ENCODE assay signal across 18 cellular contexts in genomic region chr1:51960262-51960661, GRCh38. TPM values are rescaled to one million over a fixed set of nuclear protein-coding genes. Genes with fewer than 3 reads are reported as not detected.
DNase-seq lines count a peak whose midpoint lies in the region; ATAC-seq and TF ChIP-seq lines count a peak whose summit lies in the region.
"Had no signal": no experiment of that assay in that cellular context is flagged by ENCODE, and none has a peak within 500 bp of the region (broad histone marks: within the 10 kb centered on the region; RNA-seq: fewer than 3 reads in every experiment).

No MANE protein-coding gene starts in this region.

- H3K27me3 Mint-ChIP-seq in T-cell = peaks cover 4 to 7% of the 10 kb centered on the region in 2 donors

- no peak overlapping the region for H2AK5ac ChIP-seq in trophoblast cell (ENCODE audit: low read length)

- DNase-seq in DMS53 (lab: John Stamatoyannopoulos, UW) = peak; percentile 59
- DNase-seq in DMS53 treated with DMSO at 0.1 percent for 48 hours (lab: John Stamatoyannopoulos, UW; ENCODE audit: unreplicated experiment) = no peak
- peak; percentile 83 for DNase-seq in NCI-H2171 treated with DMSO at 0.1 percent for 48 hours (lab: John Stamatoyannopoulos, UW)
- DNase-seq in amniotic epithelial cell (ENCODE audit: low read depth) = peak; percentile 78
- peak; percentile 58 to 75 for DNase-seq in trophoblast cell
- no peak for DNase-seq in T-cell
- no peak for DNase-seq in OCI-LY7 (ENCODE audit: low spot score)
- no peak for DNase-seq in aorta
- DNase-seq: 8988T; activated CD4-positive, alpha-beta T cell treated with anti-CD3 and anti-CD28 coated beads, Interleukin-2, amount 50 U/mL, for 1 hour; activated T-cell treated with anti-CD3 and anti-CD28 coated beads, Interleukin-2, amount 50 U/mL, for 1 hour; effector memory CD4-positive, alpha-beta T cell; left ventricle myocardium superior; NCI-H774; SHP77 treated with DMSO at 0.1 percent for 48 hours; T-helper 9 cell had no signal

- H2BK12ac ChIP-seq in trophoblast cell (ENCODE audit: low read length) = no peak overlapping the region

- no peak overlapping the region for H4K12ac ChIP-seq in trophoblast cell (ENCODE audit: low read depth, low read length)

- no peaks in the 10 kb centered on the region for H4K20me1 ChIP-seq in OCI-LY7 (ENCODE audit: insufficient read depth, low read length)

- intact Hi-C loops in OCI-LY7 (cut with micrococcal nuclease; ENCODE audit: unreplicated experiment) (no loop called here), aorta (cut with DNase I) (no loop called here)

- H3K27ac Mint-ChIP-seq in T-cell = no peak overlapping the region
- H3K27ac Mint-ChIP-seq: activated naive CD8-positive, alpha-beta T cell had no signal

- H3K79me2 ChIP-seq in trophoblast cell (ENCODE audit: control insufficient read depth, insufficient read depth, low read length, poor library complexity) = no peaks in the 10 kb centered on the region
- H3K79me2 ChIP-seq in OCI-LY7 (ENCODE audit: insufficient read depth, low read depth, low read length) = no peaks in the 10 kb centered on the region

- no peak overlapping the region for H3K4me3 Mint-ChIP-seq in T-cell
- H3K4me3 Mint-ChIP-seq: activated naive CD8-positive, alpha-beta T cell had no signal

- H3K4me3 ChIP-seq in trophoblast cell (ENCODE audit: low read depth, low read length) (no peak overlapping the region), OCI-LY7 (ENCODE audit: low read depth, low read length, poor library complexity, severe bottlenecking) (no peak overlapping the region), aorta (ENCODE audit: low read length in 2 of 2) (no peak overlapping the region)
- H3K4me3 ChIP-seq: cardiac muscle cell had no signal

- H3K4me1 Mint-ChIP-seq in T-cell = no peaks in the 10 kb centered on the region

- no peak overlapping the region for H3K23ac ChIP-seq in trophoblast cell (ENCODE audit: low read length)

- H3K36me3 ChIP-seq in trophoblast cell (ENCODE audit: control insufficient read depth in 1 of 2, insufficient read depth in 2 of 2, low read length in 2 of 2) = no peaks in the 10 kb centered on the region
- no peaks in the 10 kb centered on the region for H3K36me3 ChIP-seq in OCI-LY7 (ENCODE audit: insufficient read depth, low read length)
- H3K36me3 ChIP-seq in aorta (ENCODE audit: control insufficient read depth in 1 of 2, insufficient read depth in 2 of 2, low read length in 1 of 2) = no peaks in the 10 kb centered on the region
- H3K36me3 ChIP-seq: cardiac muscle cell had no signal

- H3K4me1 ChIP-seq in trophoblast cell (ENCODE audit: control insufficient read depth in 1 of 2, insufficient read depth in 2 of 2, low read length in 2 of 2) (peaks cover 0 to 2% of the 10 kb centered on the region in 2 experiments), OCI-LY7 (ENCODE audit: insufficient read depth, low read length, poor library complexity, severe bottlenecking) (peaks cover 42% of the 10 kb centered on the region), aorta (ENCODE audit: control insufficient read depth in 1 of 2, insufficient read depth in 2 of 2, low read length in 2 of 2) (no peaks in the 10 kb centered on the region)

- no peak overlapping the region for H3K4ac ChIP-seq in trophoblast cell (ENCODE audit: low read depth, low read length)

- POLR2A ChIA-PET in T-cell (lab: Charles Lee) (interaction anchor here in 1 of 2 donors (0.6 kb wide), 1 partner anchor 35 kb away, joined by 3 read pairs; no protein-coding TSS in a partner anchor), OCI-LY7 (lab: Charles Lee) (no interaction called here)

- H3K9ac ChIP-seq in trophoblast cell (ENCODE audit: low read length) = no peak overlapping the region

- no peak overlapping the region for H3K4me2 ChIP-seq in trophoblast cell (ENCODE audit: low read length)
- H3K4me2 ChIP-seq in OCI-LY7 (ENCODE audit: low read length) = no peak overlapping the region

- no CpG with 5 or more reads among the region's 3 CpGs for WGBS in trophoblast cell (ENCODE audit: extremely low coverage, insufficient coverage, insufficient read length)
- 37 to 42% methylated on average over 3 of the region's 3 CpGs for WGBS in aorta, 2 donors

- TF ChIP-seq CTCF in OCI-LY7 (conservative IDR thresholded peaks at IDR 0.05; ENCODE audit: low read length) = no peak

- CTCF ChIA-PET in T-cell (lab: Charles Lee) (no interaction called here), OCI-LY7 (lab: Charles Lee; ENCODE audit: unreplicated experiment) (no interaction called here)

- H3K27ac ChIP-seq in trophoblast cell (ENCODE audit: low read depth, low read length) (no peak overlapping the region), OCI-LY7 (ENCODE audit: low read depth, low read length, poor library complexity, severe bottlenecking) (no peak overlapping the region), aorta (ENCODE audit: low read depth in 1 of 2, low read length in 2 of 2) (no peak overlapping the region)
- H3K27ac ChIP-seq: cardiac muscle cell had no signal

- H3K79me1 ChIP-seq in trophoblast cell (ENCODE audit: low read length) = no peaks in the 10 kb centered on the region

- no peaks in the 10 kb centered on the region for H3K36me3 Mint-ChIP-seq in T-cell
- H3K36me3 Mint-ChIP-seq: activated naive CD8-positive, alpha-beta T cell had no signal

- no TSS peak for BruUV-seq in OCI-LY7 (replicated peaks; lab: Mats Ljungman, UMichigan)

- H2BK120ac ChIP-seq in trophoblast cell (ENCODE audit: insufficient read depth, low read length, poor library complexity) = no peak overlapping the region

- no peak overlapping the region for H4K91ac ChIP-seq in trophoblast cell (ENCODE audit: low read depth, low read length)

- no peak overlapping the region for H2BK5ac ChIP-seq in trophoblast cell (ENCODE audit: low read depth, low read length, poor library complexity)

- H3K14ac ChIP-seq in trophoblast cell (ENCODE audit: low read length) = no peak overlapping the region

- H4K8ac ChIP-seq in trophoblast cell (ENCODE audit: low read depth, low read length) = no peak overlapping the region

- no peak overlapping the region for H2AFZ ChIP-seq in trophoblast cell (ENCODE audit: insufficient read depth, low read length, poor library complexity)
- no peak overlapping the region for H2AFZ ChIP-seq in OCI-LY7 (ENCODE audit: low read length)

- ATAC-seq in T-cell (replicated peaks in 1 of 4) (no peak), aorta (ENCODE audit: low FRiP score) (no peak)
- ATAC-seq: left ventricle myocardium superior had no signal

- no peak overlapping the region for H3K18ac ChIP-seq in trophoblast cell (ENCODE audit: low read length)

- no peaks in the 10 kb centered on the region for H3K9me2 ChIP-seq in OCI-LY7 (ENCODE audit: insufficient read depth, low read length)

- H3K9me3 ChIP-seq in trophoblast cell (ENCODE audit: insufficient read depth, low read depth, low read length) = no peaks in the 10 kb centered on the region
- H3K9me3 ChIP-seq in OCI-LY7 (ENCODE audit: low read length) = no peaks in the 10 kb centered on the region
- no peaks in the 10 kb centered on the region for H3K9me3 ChIP-seq in aorta (ENCODE audit: control insufficient read depth, low read length)

- H3K9me3 Mint-ChIP-seq in T-cell = no peaks in the 10 kb centered on the region

- no peaks in the 10 kb centered on the region for H3K27me3 ChIP-seq in trophoblast cell (ENCODE audit: insufficient read depth, low read length)
- no peaks in the 10 kb centered on the region for H3K27me3 ChIP-seq in aorta (ENCODE audit: control insufficient read depth in 1 of 2, insufficient read depth in 2 of 2, low read length in 1 of 2)
- H3K27me3 ChIP-seq: cardiac muscle cell had no signal

RNA-seq across cellular contexts. Expression of gene RAB3B, which starts 30.2 kb away (rescaled TPM):
- 3.6 TPM in 2 replicates for polyA plus RNA-seq in trophoblast cell (2013)
- total RNA-seq in T-cell = under 1 TPM in 4 of 5 donors, not detected in 1; 0.02 to 0.18 (median 0.06) TPM
- 0.03 and 0.05 TPM in 2 replicates for total RNA-seq in OCI-LY7 (2014; rRNA removed; shearing (Covaris generic))
- not detected in 2 replicates for total RNA-seq in OCI-LY7 (2022)
- under 1 TPM; 0.03 TPM for total RNA-seq in aorta
- under 1 TPM; 0.05 to 0.13 TPM for polyA plus RNA-seq in aorta
- total RNA-seq: left ventricle myocardium superior had no signal

Comparison
In these comparisons a context has a peak if more than half of its experiments do, and no peak if none do; other contexts are left out.
1. DNase-seq: peak in DMS53 (single experiment), NCI-H2171 treated with DMSO at 0.1 percent for 48 hours (single experiment), amniotic epithelial cell (single experiment) and trophoblast cell (2 of 2); none in DMS53 treated with DMSO at 0.1 percent for 48 hours (single experiment), T-cell (0 of 34), OCI-LY7 (single experiment) and aorta (0 of 2).